Comparison of ENCODE assay signal across 1 cellular context in genomic region chr20:31587545-31588389, GRCh38.
A peak's percentile ranks its signal among the peaks of the same experiment; 100 is the strongest.
TF ChIP-seq lines count a peak whose summit lies in the region.

No MANE protein-coding gene starts in this region.

TF ChIP-seq in HepG2, 621 proteins besides CTCF, POLR2A, EP300 and RAD21 (continued from another document and continues in another):
- TF ChIP-seq GMEB2 (CRISPR knock-in tag; IDR thresholded peaks at IDR 0.05; ENCODE audit: low read depth) = no peak
- no peak for TF ChIP-seq BHLHE40 (IDR thresholded peaks at IDR 0.05; ENCODE audit: low read length)
- no peak for TF ChIP-seq ZNF225 (CRISPR knock-in tag; IDR thresholded peaks at IDR 0.05)
- peak; percentile 37; the same call in 1 of the 2 replicates for TF ChIP-seq PBX3 (CRISPR knock-in tag; IDR thresholded peaks at IDR 0.05; ENCODE audit: borderline replicate concordance)
- no peak; the same call in none of the 2 replicates for TF ChIP-seq MEIS2 (CRISPR knock-in tag; IDR thresholded peaks at IDR 0.05)
- TF ChIP-seq AHDC1 (CRISPR knock-in tag; IDR thresholded peaks at IDR 0.05; ENCODE audit: borderline replicate concordance) = no peak
- no peak for TF ChIP-seq KDM6A (CRISPR knock-in tag; IDR thresholded peaks at IDR 0.05; ENCODE audit: low read depth)
- TF ChIP-seq ZNF230 (CRISPR knock-in tag; IDR thresholded peaks at IDR 0.05) = no peak
- TF ChIP-seq ZNF496 (CRISPR knock-in tag; IDR thresholded peaks at IDR 0.05; ENCODE audit: insufficient replicate concordance) = no peak
- no peak for TF ChIP-seq PBX2 (CRISPR knock-in tag; IDR thresholded peaks at IDR 0.05)
- 0 out of 2 replicates have a peak, but pooled peaks have one; percentile 28 for TF ChIP-seq ZNF710 (CRISPR knock-in tag; IDR thresholded peaks at IDR 0.05; ENCODE audit: borderline replicate concordance)
- no peak for TF ChIP-seq ZFP82 (CRISPR knock-in tag; IDR thresholded peaks at IDR 0.05; ENCODE audit: borderline replicate concordance)
- peak; percentile 73 for TF ChIP-seq ASH2L (IDR thresholded peaks at IDR 0.05; ENCODE audit: insufficient read length, low read depth, low read length)
- TF ChIP-seq ZBTB43 (CRISPR knock-in tag; conservative IDR thresholded peaks at IDR 0.05) = peak; percentile 63; the same call in 1 of the 2 replicates
- no peak for TF ChIP-seq MLLT10 (CRISPR knock-in tag; IDR thresholded peaks at IDR 0.05)
- no peak for TF ChIP-seq FOSL1 (CRISPR knock-in tag; IDR thresholded peaks at IDR 0.05; ENCODE audit: borderline replicate concordance)
- TF ChIP-seq HNRNPH1 (optimal IDR thresholded peaks at IDR 0.05; ENCODE audit: low read depth, low read length) = no peak
- no peak for TF ChIP-seq PAX8 (CRISPR knock-in tag; IDR thresholded peaks at IDR 0.05; ENCODE audit: borderline replicate concordance)
- TF ChIP-seq KLF16 (CRISPR knock-in tag; IDR thresholded peaks at IDR 0.05) = peak in 1 of 2 experiments; percentile 56; a peak in 2 of 4 replicates
- 0 out of 2 replicates have a peak, but pooled peaks have one; percentile 61 for TF ChIP-seq ZNF256 (CRISPR knock-in tag; conservative IDR thresholded peaks at IDR 0.05)
- TF ChIP-seq ZNF878 (CRISPR knock-in tag; IDR thresholded peaks at IDR 0.05) = 0 out of 2 replicates have a peak, but pooled peaks have one; percentile 67
- TF ChIP-seq BCL3 (CRISPR knock-in tag; IDR thresholded peaks at IDR 0.05) = no peak; the same call in 1 of the 2 replicates
- peak; percentile 57 for TF ChIP-seq HNRNPLL (IDR thresholded peaks at IDR 0.05; ENCODE audit: low read depth, low read length, poor library complexity, severe bottlenecking)
- TF ChIP-seq CREB1 (IDR thresholded peaks at IDR 0.05) = peak; percentile 78
- no peak for TF ChIP-seq CREB1 (CRISPR knock-in tag; IDR thresholded peaks at IDR 0.05)
- no peak for TF ChIP-seq TCF7L2 (IDR thresholded peaks at IDR 0.05; ENCODE audit: low read depth, low read length)
- TF ChIP-seq ZNF17 (CRISPR knock-in tag; IDR thresholded peaks at IDR 0.05) = no peak
- 0 out of 2 replicates have a peak, but pooled peaks have one; percentile 36 for TF ChIP-seq STAT6 (CRISPR knock-in tag; IDR thresholded peaks at IDR 0.05; ENCODE audit: borderline replicate concordance)
- TF ChIP-seq NFYB (CRISPR knock-in tag; IDR thresholded peaks at IDR 0.05) = peak; percentile 13; the same call in 1 of the 2 replicates
- TF ChIP-seq TGIF2 (CRISPR knock-in tag; IDR thresholded peaks at IDR 0.05) = peak; percentile 15; the same call in 1 of the 2 replicates
- peak; percentile 28; the same call in 1 of the 2 replicates for TF ChIP-seq ZNF766 (CRISPR knock-in tag; IDR thresholded peaks at IDR 0.05; ENCODE audit: borderline replicate concordance)
- no peak for TF ChIP-seq GLMP (CRISPR knock-in tag; IDR thresholded peaks at IDR 0.05; ENCODE audit: borderline replicate concordance)
- no peak for TF ChIP-seq GABPA (IDR thresholded peaks at IDR 0.05; ENCODE audit: low read depth, low read length)
- TF ChIP-seq GABPA (CRISPR knock-in tag; IDR thresholded peaks at IDR 0.05; ENCODE audit: low read depth) = no peak
- no peak for TF ChIP-seq RORA (CRISPR knock-in tag; IDR thresholded peaks at IDR 0.05)
- TF ChIP-seq ZGPAT (CRISPR knock-in tag; IDR thresholded peaks at IDR 0.05) = peak; percentile 45; the same call in 1 of the 2 replicates
- no peak for TF ChIP-seq JUND (CRISPR knock-in tag; IDR thresholded peaks at IDR 0.05)
- TF ChIP-seq PAWR (CRISPR knock-in tag; IDR thresholded peaks at IDR 0.05; ENCODE audit: borderline replicate concordance) = no peak
- TF ChIP-seq TEF (CRISPR knock-in tag; IDR thresholded peaks at IDR 0.05) = no peak
- TF ChIP-seq POLR2G (IDR thresholded peaks at IDR 0.05; ENCODE audit: low read depth, low read length) = peak; percentile 72
- no peak for TF ChIP-seq CCAR2 (optimal IDR thresholded peaks at IDR 0.05; ENCODE audit: low read depth, low read length)
